ENCODE assay signal across 1 cellular context in the genomic region with DNA sequence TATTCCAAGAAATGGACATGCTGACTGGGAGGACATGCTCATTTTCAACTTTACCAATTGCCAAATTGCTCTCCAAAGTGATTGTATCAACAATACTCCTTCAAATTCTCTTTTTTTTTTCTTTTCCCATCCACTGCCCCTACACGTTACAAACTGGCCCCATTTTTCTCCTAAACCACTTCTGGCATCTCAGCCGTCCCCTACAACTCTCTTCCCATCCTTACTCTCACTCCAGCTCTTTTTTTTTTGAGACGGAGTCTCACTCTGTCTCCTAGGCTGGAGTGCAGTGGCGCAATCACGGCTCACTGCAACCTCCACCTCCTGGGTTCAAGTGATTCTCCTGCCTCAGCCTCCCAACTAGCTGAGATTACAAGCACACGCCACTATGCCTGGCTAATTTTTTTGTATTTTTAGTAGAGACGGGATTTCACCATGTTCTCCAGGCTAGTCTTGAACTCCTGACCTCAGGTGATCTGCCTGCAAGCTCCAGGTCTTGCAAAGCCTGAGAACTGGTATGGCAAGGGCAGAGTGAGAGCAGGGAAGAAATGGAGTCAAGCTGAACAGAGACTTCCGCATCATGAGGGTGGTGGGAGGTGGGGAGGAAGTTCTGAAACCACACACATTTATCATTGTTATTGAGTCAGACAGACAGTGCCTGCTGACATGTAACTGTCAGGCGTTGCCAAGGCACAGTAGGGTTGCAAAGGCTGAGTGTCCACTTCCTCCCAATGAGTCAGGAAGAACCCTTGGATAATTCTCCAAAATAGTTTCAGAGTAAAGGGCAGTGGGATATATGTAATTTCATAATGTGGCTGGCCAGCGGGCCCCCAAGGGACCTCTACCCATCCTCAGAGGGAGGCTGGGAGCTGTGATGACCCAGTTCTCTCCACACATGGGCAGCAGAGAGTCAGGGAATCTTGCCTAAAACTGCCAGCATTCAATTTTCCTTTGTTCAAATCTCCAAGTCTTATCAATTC.
TF ChIP-seq lines count a peak whose summit lies in the region.

No MANE protein-coding gene starts in this region.

TF ChIP-seq in K562, 482 proteins besides CTCF, POLR2A, EP300 and RAD21 (continued from another document and continues in another):
- no peak for TF ChIP-seq ZBTB34 (CRISPR knock-in tag; IDR thresholded peaks at IDR 0.05)
- peak; percentile 30; the same call in 1 of the 2 replicates for TF ChIP-seq MEF2A (IDR thresholded peaks at IDR 0.05; ENCODE audit: control insufficient read depth, low read depth, low read length)
- TF ChIP-seq GTF3C2 (IDR thresholded peaks at IDR 0.05; ENCODE audit: borderline replicate concordance, extremely low read depth, insufficient read length), result no peak
- TF ChIP-seq, protein P1, sequence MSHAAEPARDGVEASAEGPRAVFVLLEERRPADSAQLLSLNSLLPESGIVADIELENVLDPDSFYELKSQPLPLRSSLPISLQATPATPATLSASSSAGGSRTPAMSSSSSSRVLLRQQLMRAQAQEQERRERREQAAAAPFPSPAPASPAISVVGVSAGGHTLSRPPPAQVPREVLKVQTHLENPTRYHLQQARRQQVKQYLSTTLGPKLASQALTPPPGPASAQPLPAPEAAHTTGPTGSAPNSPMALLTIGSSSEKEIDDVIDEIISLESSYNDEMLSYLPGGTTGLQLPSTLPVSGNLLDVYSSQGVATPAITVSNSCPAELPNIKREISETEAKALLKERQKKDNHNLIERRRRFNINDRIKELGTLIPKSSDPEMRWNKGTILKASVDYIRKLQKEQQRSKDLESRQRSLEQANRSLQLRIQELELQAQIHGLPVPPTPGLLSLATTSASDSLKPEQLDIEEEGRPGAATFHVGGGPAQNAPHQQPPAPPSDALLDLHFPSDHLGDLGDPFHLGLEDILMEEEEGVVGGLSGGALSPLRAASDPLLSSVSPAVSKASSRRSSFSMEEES (CRISPR knock-in tag; IDR thresholded peaks at IDR 0.05), result no peak; the same call in 1 of the 2 replicates
- TF ChIP-seq SRSF9 (IDR thresholded peaks at IDR 0.05; ENCODE audit: borderline replicate concordance, low read depth, low read length), result no peak
- no peak for TF ChIP-seq CHD2 (IDR thresholded peaks at IDR 0.05; ENCODE audit: low read depth, low read length)
- TF ChIP-seq TCF7L2 (IDR thresholded peaks at IDR 0.05; ENCODE audit: low read depth, low read length), result no peak
- no peak for TF ChIP-seq ZNF518B (CRISPR knock-in tag; IDR thresholded peaks at IDR 0.05)
- peak; percentile 89 for TF ChIP-seq DPF2 (IDR thresholded peaks at IDR 0.05)
- no peak for TF ChIP-seq BCL6 (CRISPR knock-in tag; IDR thresholded peaks at IDR 0.05)
- TF ChIP-seq ZNF695 (CRISPR knock-in tag; IDR thresholded peaks at IDR 0.05), result no peak
- no peak for TF ChIP-seq ZNF408 (CRISPR knock-in tag; IDR thresholded peaks at IDR 0.05; ENCODE audit: low read depth)
- TF ChIP-seq ZHX1 (conservative IDR thresholded peaks at IDR 0.05; ENCODE audit: low read length), result no peak
- TF ChIP-seq SRF (CRISPR knock-in tag; IDR thresholded peaks at IDR 0.05), result no peak; a peak in 1 of 4 replicates
- TF ChIP-seq U2AF1 (optimal IDR thresholded peaks at IDR 0.05; ENCODE audit: low read depth, low read length), result no peak
- no peak for TF ChIP-seq ERF (CRISPR knock-in tag; IDR thresholded peaks at IDR 0.05)
- TF ChIP-seq SMARCA5 (IDR thresholded peaks at IDR 0.05), result peak; percentile 74
- no peak; the same call in 1 of the 2 replicates for TF ChIP-seq KLF6 (CRISPR knock-in tag; IDR thresholded peaks at IDR 0.05; ENCODE audit: borderline replicate concordance)
- no peak for TF ChIP-seq MYBL2 (IDR thresholded peaks at IDR 0.05; ENCODE audit: low read depth)
- no peak for TF ChIP-seq MYBL2 (CRISPR knock-in tag; IDR thresholded peaks at IDR 0.05; ENCODE audit: borderline replicate concordance)
- TF ChIP-seq NFRKB (IDR thresholded peaks at IDR 0.05; ENCODE audit: low read depth), result peak; percentile 79
- TF ChIP-seq BRCA1 (IDR thresholded peaks at IDR 0.05), result no peak
- TF ChIP-seq BRCA1 (CRISPR knock-in tag; IDR thresholded peaks at IDR 0.05), result no peak
- TF ChIP-seq, protein P2, sequence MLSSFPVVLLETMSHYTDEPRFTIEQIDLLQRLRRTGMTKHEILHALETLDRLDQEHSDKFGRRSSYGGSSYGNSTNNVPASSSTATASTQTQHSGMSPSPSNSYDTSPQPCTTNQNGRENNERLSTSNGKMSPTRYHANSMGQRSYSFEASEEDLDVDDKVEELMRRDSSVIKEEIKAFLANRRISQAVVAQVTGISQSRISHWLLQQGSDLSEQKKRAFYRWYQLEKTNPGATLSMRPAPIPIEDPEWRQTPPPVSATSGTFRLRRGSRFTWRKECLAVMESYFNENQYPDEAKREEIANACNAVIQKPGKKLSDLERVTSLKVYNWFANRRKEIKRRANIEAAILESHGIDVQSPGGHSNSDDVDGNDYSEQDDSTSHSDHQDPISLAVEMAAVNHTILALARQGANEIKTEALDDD (IDR thresholded peaks at IDR 0.05), result 0 out of 2 replicates have a peak, but pooled peaks have one; percentile 50
- TF ChIP-seq NFATC3 (IDR thresholded peaks at IDR 0.05), result no peak
- peak; percentile 36 to 77; a peak in 2 of 4 replicates for TF ChIP-seq ETV6 (IDR thresholded peaks at IDR 0.05; ENCODE audit: borderline replicate concordance in 1 of 2, low read depth in 2 of 2, low read length in 1 of 2)
- TF ChIP-seq ETV6 (CRISPR knock-in tag; IDR thresholded peaks at IDR 0.05; ENCODE audit: borderline replicate concordance), result no peak
- TF ChIP-seq SNIP1 (IDR thresholded peaks at IDR 0.05; ENCODE audit: low read depth), result no peak
- TF ChIP-seq COPS2 (conservative IDR thresholded peaks at IDR 0.05), result no peak
- no peak for TF ChIP-seq BMI1 (IDR thresholded peaks at IDR 0.05; ENCODE audit: low read length)
- peak; percentile 63 for TF ChIP-seq FOXJ3 (CRISPR knock-in tag; IDR thresholded peaks at IDR 0.05)
- TF ChIP-seq ZNF589 (CRISPR knock-in tag; IDR thresholded peaks at IDR 0.05; ENCODE audit: low read depth), result peak; percentile 88
- no peak for TF ChIP-seq TCF7 (IDR thresholded peaks at IDR 0.05; ENCODE audit: borderline replicate concordance)
- TF ChIP-seq PML (IDR thresholded peaks at IDR 0.05; ENCODE audit: low read length), result no peak; the same call in 1 of the 2 replicates
- TF ChIP-seq, protein P3, sequence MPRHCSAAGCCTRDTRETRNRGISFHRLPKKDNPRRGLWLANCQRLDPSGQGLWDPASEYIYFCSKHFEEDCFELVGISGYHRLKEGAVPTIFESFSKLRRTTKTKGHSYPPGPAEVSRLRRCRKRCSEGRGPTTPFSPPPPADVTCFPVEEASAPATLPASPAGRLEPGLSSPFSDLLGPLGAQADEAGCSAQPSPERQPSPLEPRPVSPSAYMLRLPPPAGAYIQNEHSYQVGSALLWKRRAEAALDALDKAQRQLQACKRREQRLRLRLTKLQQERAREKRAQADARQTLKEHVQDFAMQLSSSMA (CRISPR knock-in tag; IDR thresholded peaks at IDR 0.05), result no peak
- no peak for TF ChIP-seq MTA1 (IDR thresholded peaks at IDR 0.05; ENCODE audit: borderline replicate concordance)
- no peak for TF ChIP-seq PCBP1 (IDR thresholded peaks at IDR 0.05; ENCODE audit: low read depth, low read length, poor library complexity, severe bottlenecking)
- TF ChIP-seq ARHGAP35 (IDR thresholded peaks at IDR 0.05; ENCODE audit: partially characterized antibody), result peak; percentile 85
- no peak for TF ChIP-seq POLR2G (IDR thresholded peaks at IDR 0.05; ENCODE audit: low read depth, low read length)
- no peak; the same call in 1 of the 2 replicates for TF ChIP-seq ZNF263 (CRISPR knock-in tag; IDR thresholded peaks at IDR 0.05; ENCODE audit: borderline replicate concordance)
- peak; percentile 83 for TF ChIP-seq ZNF24 (IDR thresholded peaks at IDR 0.05)
- no peak for TF ChIP-seq ZNF224 (CRISPR knock-in tag; IDR thresholded peaks at IDR 0.05)
- no peak for TF ChIP-seq SRSF7 (optimal IDR thresholded peaks at IDR 0.05; ENCODE audit: low read depth, low read length)
- no peak for TF ChIP-seq ZNF707 (CRISPR knock-in tag; conservative IDR thresholded peaks at IDR 0.05)
- TF ChIP-seq ATF7 (IDR thresholded peaks at IDR 0.05), result peak; percentile 80
- no peak for TF ChIP-seq PATZ1 (CRISPR knock-in tag; IDR thresholded peaks at IDR 0.05; ENCODE audit: borderline replicate concordance)
- TF ChIP-seq, protein P4, sequence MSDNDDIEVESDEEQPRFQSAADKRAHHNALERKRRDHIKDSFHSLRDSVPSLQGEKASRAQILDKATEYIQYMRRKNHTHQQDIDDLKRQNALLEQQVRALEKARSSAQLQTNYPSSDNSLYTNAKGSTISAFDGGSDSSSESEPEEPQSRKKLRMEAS (CRISPR knock-in tag; IDR thresholded peaks at IDR 0.05), result 0 out of 2 replicates have a peak, but pooled peaks have one; percentile 30
